ENCODE assay signal across 8 cellular contexts in genomic region chr14:21025374-21026151, GRCh38. TPM values are rescaled to one million over a fixed set of nuclear protein-coding genes. Genes with fewer than 3 reads are reported as not detected.
DNase-seq lines count a peak whose midpoint lies in the region; ATAC-seq, FAIRE-seq and TF ChIP-seq lines count a peak whose summit lies in the region.

No MANE protein-coding gene starts in this region.

- H3K18ac ChIP-seq in H9 (ENCODE audit: insufficient read length, low read depth, low read length): peak overlapping the region; percentile 24

- H4K8ac ChIP-seq in H9 (replicated peaks; ENCODE audit: insufficient read length, low read depth, low read length): no peak overlapping the region

- FAIRE-seq in pancreas (lab: Jason Lieb, UNC): no peak

- peak overlapping the region; percentile 81 to 96 for H3K4me3 Mint-ChIP-seq in H9
- peak overlapping the region; percentile 87 for H3K4me3 Mint-ChIP-seq in activated naive CD8-positive, alpha-beta T cell

- peak overlapping the region; percentile 89 to 98 (median 97); a peak in 6 of 7 replicates for H3K27ac Mint-ChIP-seq in H9
- H3K27ac Mint-ChIP-seq in activated naive CD8-positive, alpha-beta T cell: no peak overlapping the region

- peak overlapping the region; percentile 90 for H3K14ac ChIP-seq in H9 (ENCODE audit: insufficient read depth, low read length)

- H3T11ph ChIP-seq in H9 (ENCODE audit: low read length): no peak overlapping the region

- no peak overlapping the region for H2BK120ac ChIP-seq in H9 (ENCODE audit: low read depth, low read length, poor library complexity, severe bottlenecking)

- peaks cover 62% of the 10 kb centered on the region for H3K27me3 Mint-ChIP-seq in H9 (ENCODE audit: low read depth)
- H3K27me3 Mint-ChIP-seq in activated naive CD8-positive, alpha-beta T cell: no peaks in the 10 kb centered on the region

- no peaks in the 10 kb centered on the region for H3K79me2 ChIP-seq in H9 (ENCODE audit: insufficient read depth, low read length)

- H3K4me1 Mint-ChIP-seq in H9: peaks cover 35 to 41% of the 10 kb centered on the region in 2 experiments
- peaks cover 19% of the 10 kb centered on the region for H3K4me1 Mint-ChIP-seq in activated naive CD8-positive, alpha-beta T cell (ENCODE audit: low read depth)

- H3K9ac ChIP-seq in H9 (ENCODE audit: extremely low read depth, insufficient read length, low read length): peak overlapping the region; percentile 62

- ATAC-seq in left cardiac atrium (peak; percentile 66 to 71), pancreas (peak; percentile 30 to 52 (median 48)), HG02970 (IDR thresholded peaks at IDR 0.05; ENCODE audit: low FRiP score, unreplicated experiment) (no peak), GM19455 (IDR thresholded peaks at IDR 0.05; ENCODE audit: unreplicated experiment) (no peak)

- no peak overlapping the region for H3K23ac ChIP-seq in H9 (ENCODE audit: insufficient read length, low read depth, low read length)

- H3K36me3 ChIP-seq in pancreas: peaks cover 0 to 10% (median 0%) of the 10 kb centered on the region in 3 donors

- no peak overlapping the region for H4K91ac ChIP-seq in H9 (ENCODE audit: insufficient read length, low read depth, low read length)

- DNase-seq in H9: peak; percentile 77
- peak; percentile 82 for DNase-seq in left cardiac atrium
- DNase-seq in pancreas: peak; percentile 40 to 80 (median 60)
- no peak for DNase-seq in stimulated activated CD4-positive, alpha-beta T cell treated with anti-CD3 and anti-CD28 coated beads, Interleukin-12 subunit alpha, Interleukin-12 subunit beta, amount 100 ng/mL, for 4 hours
- DNase-seq in NCI-H510A treated with DMSO at 0.1 percent for 48 hours (lab: John Stamatoyannopoulos, UW): no peak

- no peak overlapping the region for H2BK5ac ChIP-seq in H9 (ENCODE audit: insufficient read length, low read length)

- peak overlapping the region; percentile 76 for H3K4me2 ChIP-seq in H9 (ENCODE audit: insufficient read depth, insufficient read length, low read length)

- peaks cover 6 to 15% (median 6%) of the 10 kb centered on the region in 3 experiments; a peak in 3 of 7 replicates for H3K36me3 Mint-ChIP-seq in H9 (ENCODE audit: insufficient read depth in 1 of 3, low read depth in 3 of 3)
- H3K36me3 Mint-ChIP-seq in activated naive CD8-positive, alpha-beta T cell: no peaks in the 10 kb centered on the region

- H3K4me3 ChIP-seq in pancreas: peak overlapping the region; percentile 62 to 95 (median 85)

- no peak overlapping the region for H2BK20ac ChIP-seq in H9 (ENCODE audit: low read depth, low read length, poor library complexity, severe bottlenecking)

- no peak overlapping the region for H3K4ac ChIP-seq in H9 (ENCODE audit: low read depth, low read length)

- H3K9me3 ChIP-seq in H9 (ENCODE audit: control insufficient read depth, low read depth, low read length) (no peaks in the 10 kb centered on the region), pancreas (no peaks in the 10 kb centered on the region)

- peaks cover 12% of the 10 kb centered on the region for H3K23me2 ChIP-seq in H9 (ENCODE audit: insufficient read length, low read depth, low read length, poor library complexity, severe bottlenecking)

- no peak overlapping the region for H2BK12ac ChIP-seq in H9 (ENCODE audit: insufficient read length, low read depth, low read length)

- peaks cover 4% of the 10 kb centered on the region; the same call in 1 of the 2 replicates for H3K4me1 ChIP-seq in H9 (ENCODE audit: insufficient read depth, low read length)
- peaks cover 0 to 5% (median 3%) of the 10 kb centered on the region in 3 donors for H3K4me1 ChIP-seq in pancreas

- H3K9me3 Mint-ChIP-seq in H9: no peaks in the 10 kb centered on the region
- H3K9me3 Mint-ChIP-seq in activated naive CD8-positive, alpha-beta T cell (ENCODE audit: low read depth): no peaks in the 10 kb centered on the region

- H3K27ac ChIP-seq in H9 (ENCODE audit: insufficient read length, low read depth, low read length): no peak overlapping the region
- H3K27ac ChIP-seq in pancreas: peak overlapping the region; percentile 41 to 67 (median 64)

- H2AK5ac ChIP-seq in H9 (ENCODE audit: insufficient read length, low read length): no peak overlapping the region

- H3K56ac ChIP-seq in H9 (ENCODE audit: insufficient read length, low read depth, low read length): no peak overlapping the region

- no peak overlapping the region for H4K5ac ChIP-seq in H9 (ENCODE audit: insufficient read length, low read depth, low read length)

- H2BK15ac ChIP-seq in H9 (ENCODE audit: low read depth, low read length): no peak overlapping the region

- no peak; the same call in 2 of the 3 replicates for TF ChIP-seq CTCF in H9 (conservative IDR thresholded peaks at IDR 0.05)
- no peak for TF ChIP-seq CTCF in pancreas (IDR thresholded peaks at IDR 0.05)

- H3K27me3 ChIP-seq in H9 (ENCODE audit: insufficient read depth, low read length): peaks cover 8% of the 10 kb centered on the region; the same call in 1 of the 2 replicates
- no peaks in the 10 kb centered on the region for H3K27me3 ChIP-seq in pancreas

- H4K20me1 ChIP-seq in H9 (ENCODE audit: control insufficient read depth, insufficient read depth, insufficient read length): no peaks in the 10 kb centered on the region

- intact Hi-C loops in left cardiac atrium (cut with DNase I) (no loop called here), pancreas (cut with DNase I) (no loop called here)

- H3K79me1 ChIP-seq in H9 (ENCODE audit: insufficient read depth, low read depth, low read length, poor library complexity, severe bottlenecking): no peaks in the 10 kb centered on the region

- no peak overlapping the region for H2AFZ ChIP-seq in H9 (ENCODE audit: low read length)

- WGBS in H9 (ENCODE audit: extremely low coverage, insufficient read length, low lambda C conversion rate): no CpG with 5 or more reads among the region's 55 CpGs
- WGBS in pancreas, 2 donors: 12 to 16% methylated on average over 52 to 55 of the region's 55 CpGs

RNA-seq across cellular contexts. Expression of gene NDRG2, which starts 0.7 kb away (rescaled TPM):
- 18.1 and 20.6 TPM in 2 replicates for total RNA-seq in H9 (2021)
- 100 to 1,000 TPM; 212 to 215 TPM for total RNA-seq in left cardiac atrium
- total RNA-seq in pancreas: 10 to 100 TPM; 37.5 to 75.4 (median 47.4) TPM
- 100 to 1,000 TPM; 104 to 159 TPM for polyA plus RNA-seq in pancreas

RNA-seq across cellular contexts. Expression of gene TPPP2, which starts 4.5 kb away (rescaled TPM):
- not detected in 2 replicates for total RNA-seq in H9 (2021)
- total RNA-seq in left cardiac atrium: 1 to 10 TPM in 1 of 2 donors, under 1 TPM in 1; 0.44 to 1.6 TPM
- total RNA-seq in pancreas: under 1 TPM in 1 of 6 donors, not detected in 5; 0.23 TPM
- polyA plus RNA-seq in pancreas: under 1 TPM; 0.46 to 0.59 TPM

RNA-seq across cellular contexts. Expression of gene RNASE13, which starts 9.0 kb away (rescaled TPM):
- total RNA-seq in H9 (2021) (not detected in 2 replicates), left cardiac atrium (not detected), pancreas (under 1 TPM in 2 of 6 donors, not detected in 4; 0.08 to 0.12 TPM)
- under 1 TPM; 0.15 to 0.23 TPM for polyA plus RNA-seq in pancreas

RNA-seq across cellular contexts. Expression of gene RNASE7, which starts 16.6 kb away (rescaled TPM):
- total RNA-seq in H9 (2021): not detected in 2 replicates
- total RNA-seq in left cardiac atrium: not detected
- total RNA-seq in pancreas: under 1 TPM in 4 of 6 donors, not detected in 2; 0.23 to 0.78 (median 0.28) TPM
- under 1 TPM in 1 of 2 donors, not detected in 1; 0.11 TPM for polyA plus RNA-seq in pancreas

RNA-seq across cellular contexts. Expression of gene SLC39A2, which starts 26.5 kb away (rescaled TPM):
- not detected in 2 replicates for total RNA-seq in H9 (2021)
- not detected for total RNA-seq in left cardiac atrium
- not detected for total RNA-seq in pancreas
- polyA plus RNA-seq in pancreas: under 1 TPM in 1 of 2 donors, not detected in 1; 0.09 TPM

Comparison
In these comparisons a context has a peak if more than half of its experiments do, and no peak if none do; other contexts are left out.
1. DNase-seq: peak in H9 (single experiment), left cardiac atrium (single experiment) and pancreas (6 of 6); none in stimulated activated CD4-positive, alpha-beta T cell treated with anti-CD3 and anti-CD28 coated beads, Interleukin-12 subunit alpha, Interleukin-12 subunit beta, amount 100 ng/mL, for 4 hours (single experiment) and NCI-H510A treated with DMSO at 0.1 percent for 48 hours (single experiment).
2. ATAC-seq: peak in left cardiac atrium (2 of 2) and pancreas (4 of 4); none in HG02970 (single experiment) and GM19455 (single experiment).